8 cellular contexts compared by ENCODE assay signal in the genomic region with DNA sequence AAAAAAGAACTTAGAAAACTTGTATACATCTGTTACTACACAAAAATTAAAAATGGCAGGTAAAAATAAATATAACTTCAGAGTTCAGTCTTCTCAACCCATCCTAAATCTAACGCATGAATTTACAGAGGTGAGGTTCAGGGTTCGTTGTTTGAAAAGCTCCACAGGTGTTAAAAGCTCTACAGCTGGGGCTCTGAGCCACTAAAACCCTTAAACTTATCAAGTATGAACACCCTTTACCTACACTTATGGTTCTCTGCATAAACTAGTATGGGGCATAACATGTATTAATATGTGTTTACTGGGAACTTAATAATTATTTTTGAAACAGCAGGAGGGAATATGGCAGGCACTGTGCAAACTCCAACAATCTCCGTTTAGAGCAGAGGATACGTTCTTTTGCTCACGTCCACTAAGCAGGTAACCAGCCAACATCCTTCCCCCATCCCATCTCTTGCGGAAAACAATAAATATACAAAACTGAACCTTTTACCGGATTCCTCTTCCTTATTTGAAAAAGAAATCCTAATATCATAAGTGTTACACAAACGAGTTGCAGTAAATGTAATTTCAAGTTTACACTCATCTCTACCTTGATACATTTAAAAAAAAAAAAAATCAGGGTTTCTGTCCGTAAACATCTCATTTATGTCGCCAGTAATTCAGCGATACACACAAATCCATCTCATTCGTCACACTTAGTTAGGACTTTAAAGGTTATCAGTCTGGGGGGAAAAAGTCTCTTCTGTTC. TPM values are rescaled to one million over a fixed set of nuclear protein-coding genes. Genes with fewer than 3 reads are reported as not detected.
DNase-seq lines count a peak whose midpoint lies in the region; ATAC-seq and TF ChIP-seq lines count a peak whose summit lies in the region.

No MANE protein-coding gene starts in this region.

- intact Hi-C loops in CD14-positive monocyte (cut with micrococcal nuclease), result no loop called here
- intact Hi-C loops in natural killer cell (cut with micrococcal nuclease), result no loop called here

- peak overlapping the region; percentile 69 for H3K4me3 ChIP-seq in Jurkat, Clone E6-1 (ENCODE audit: low read length)

- H3K36me3 Mint-ChIP-seq in CD14-positive monocyte (no peaks in the 10 kb centered on the region), natural killer cell (no peaks in the 10 kb centered on the region)

- H3K4me1 Mint-ChIP-seq in CD14-positive monocyte, result peaks cover 40% of the 10 kb centered on the region
- peaks cover 37 to 43% of the 10 kb centered on the region in 2 donors for H3K4me1 Mint-ChIP-seq in natural killer cell

- peaks cover 0 to 10% (median 0%) of the 10 kb centered on the region in 3 donors for H3K27me3 Mint-ChIP-seq in CD14-positive monocyte (ENCODE audit: low read depth in 3 of 3)
- H3K27me3 Mint-ChIP-seq in natural killer cell (ENCODE audit: low read depth in 2 of 2), result no peaks in the 10 kb centered on the region

- TF ChIP-seq CTCF in CD14-positive monocyte (IDR thresholded peaks at IDR 0.05) (no peak), natural killer cell (IDR thresholded peaks at IDR 0.05) (no peak)

- peaks cover 0 to 1% (median 0%) of the 10 kb centered on the region in 7 donors for H3K9me3 Mint-ChIP-seq in CD14-positive monocyte
- H3K9me3 Mint-ChIP-seq in natural killer cell, result no peaks in the 10 kb centered on the region

- H3K4me3 Mint-ChIP-seq in CD14-positive monocyte (peak overlapping the region; percentile 89 to 93), natural killer cell (peak overlapping the region; percentile 81)

- DNase-seq in CD14-positive monocyte (ENCODE audit: low spot score), result no peak
- DNase-seq in Jurkat, Clone E6-1 (ENCODE audit: low read depth, low spot score), result no peak
- peak; percentile 16 for DNase-seq in cerebellum (ENCODE audit: low spot score)
- DNase-seq in natural killer cell, result no peak
- no peak for DNase-seq in SKM-1 treated with dmso at 0.1 percent for 144 hours (lab: John Stamatoyannopoulos, UW; ENCODE audit: unreplicated experiment)
- no peak for DNase-seq in SW 1271 (lab: John Stamatoyannopoulos, UW)

- ATAC-seq in natural killer cell (no peak), GM18873 (IDR thresholded peaks at IDR 0.05; ENCODE audit: low FRiP score, unreplicated experiment) (no peak), HG02610 (IDR thresholded peaks at IDR 0.05; ENCODE audit: unreplicated experiment) (no peak)

- H3K27ac Mint-ChIP-seq in CD14-positive monocyte (no peak overlapping the region), natural killer cell (peak overlapping the region; percentile 80 to 86)

RNA-seq across cellular contexts. Expression of a gene that starts 1.3 kb away (rescaled TPM):
- 10 to 100 TPM in 1 of 2 donors, 1 to 10 TPM in 1; 9.9 to 13.2 TPM for polyA plus RNA-seq in CD14-positive monocyte
- 23.8 TPM for polyA plus RNA-seq in Jurkat, Clone E6-1 (2012; ENCODE audit: insufficient read depth, insufficient read length)
- total RNA-seq in cerebellum (86.1 TPM), natural killer cell (10 to 100 TPM; 48.9 to 55.9 (median 50.0) TPM)

RNA-seq across cellular contexts. Expression of a gene that starts 1.4 kb away (rescaled TPM):
- polyA plus RNA-seq in CD14-positive monocyte, result under 1 TPM in 1 of 2 donors, not detected in 1; 0.36 TPM
- polyA plus RNA-seq in Jurkat, Clone E6-1 (2012; ENCODE audit: insufficient read depth, insufficient read length), result 5.3 TPM
- total RNA-seq in cerebellum, result 5.0 TPM
- 1 to 10 TPM in 1 of 3 donors, under 1 TPM in 2; 0.45 to 1.2 (median 0.52) TPM for total RNA-seq in natural killer cell

Comparison
In these comparisons a context has a peak if more than half of its experiments do, and no peak if none do; other contexts are left out.
1. H3K27ac Mint-ChIP-seq: peak in natural killer cell (2 of 2); none in CD14-positive monocyte (0 of 7).